24 cellular contexts compared by ENCODE assay signal in the genomic region with DNA sequence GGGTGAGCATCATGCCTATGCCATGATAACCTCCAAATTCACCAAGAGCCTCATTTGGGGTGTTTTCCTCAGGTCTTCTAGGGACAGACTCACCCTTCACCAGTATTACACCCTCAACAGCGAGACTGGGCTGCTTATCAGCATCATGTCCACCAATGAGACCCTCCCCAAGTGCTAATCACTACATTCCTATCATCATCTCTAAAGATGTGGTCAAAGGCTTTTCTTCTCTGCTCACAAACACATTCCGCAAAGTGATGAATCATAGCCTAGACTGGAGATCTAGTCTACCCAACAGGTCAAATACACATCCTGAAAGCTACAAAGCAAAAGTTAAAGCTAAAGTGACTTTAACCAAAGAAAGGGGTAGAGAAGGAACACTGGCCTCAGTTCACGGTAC.
"Had no signal": no experiment of that assay in that cellular context is flagged by ENCODE, and none has a peak within 500 bp of the region (broad histone marks: within the 10 kb centered on the region; RNA-seq: fewer than 3 reads in every experiment).

No MANE protein-coding gene starts in this region.

- H3K36me3 ChIP-seq: pancreas, prostate gland, thoracic aorta, vagina had no signal

- H3K4me1 ChIP-seq: pancreas, prostate gland, vagina had no signal

- ATAC-seq: activated CD8-positive, alpha-beta T cell treated with anti-CD3 and anti-CD28 coated beads for 36 hours; activated naive CD8-positive, alpha-beta T cell treated with anti-CD3 and anti-CD28 coated beads, Interleukin-2, amount 50 U/mL, for 24 hours; activated T-cell treated with anti-CD3 and anti-CD28 coated beads, Interleukin-2, amount 50 U/mL, for 4 hours; left ventricle myocardium superior; naive thymus-derived CD4-positive, alpha-beta T cell; pancreas; sciatic nerve; stimulated activated effector memory CD8-positive, alpha-beta T cell treated with anti-CD3 and anti-CD28 coated beads, Interleukin-12 subunit alpha, Interleukin-12 subunit beta, amount 100 ng/mL, for 72 hours had no signal

- H3K27me3 ChIP-seq: pancreas, vagina had no signal

- H3K9me3 ChIP-seq: pancreas, prostate gland, thoracic aorta, vagina had no signal

- H3K27ac ChIP-seq: pancreas, prostate gland, skin epidermis, thoracic aorta, vagina had no signal

- DNase-seq: activated B cell treated with CpG ODN at 0.5 μM for 24 hours; activated CD4-positive, alpha-beta T cell treated with anti-CD3 and anti-CD28 coated beads, Interleukin-2, amount 50 U/mL, for 1 hour; activated CD8-positive, alpha-beta T cell treated with anti-CD3 and anti-CD28 coated beads for 36 hours; activated naive CD8-positive, alpha-beta T cell treated with anti-CD3 and anti-CD28 coated beads, Interleukin-2, amount 50 U/mL, for 24 hours; activated T-cell treated with anti-CD3 and anti-CD28 coated beads, Interleukin-2, amount 50 U/mL, for 4 hours; aorta; caudate nucleus; effector CD4-positive, alpha-beta T cell; glutamatergic neuron; left cardiac atrium; left ventricle myocardium superior; midbrain; naive thymus-derived CD4-positive, alpha-beta T cell; nucleus accumbens; pancreas; retina; stimulated activated CD4-positive, alpha-beta T cell treated with anti-CD3 and anti-CD28 coated beads, Interleukin-4, amount 100 ng/mL, for 24 hours; T-helper 1 cell had no signal

- H3K4me3 ChIP-seq: pancreas, prostate gland, skin epidermis, thoracic aorta, vagina had no signal
